1 cellular context compared by ENCODE assay signal in genomic region chr6:75632247-75632646, GRCh38.
A peak's percentile ranks its signal among the peaks of the same experiment; 100 is the strongest.
TF ChIP-seq lines count a peak whose summit lies in the region.

No MANE protein-coding gene starts in this region.

TF ChIP-seq in K562, 482 proteins besides CTCF, POLR2A, EP300 and RAD21:
- no peak for TF ChIP-seq ZNF518B (CRISPR knock-in tag; IDR thresholded peaks at IDR 0.05)
- no peak for TF ChIP-seq ZNF140 (CRISPR knock-in tag; IDR thresholded peaks at IDR 0.05)
- TF ChIP-seq ZNF41 (CRISPR knock-in tag; conservative IDR thresholded peaks at IDR 0.05), result no peak
- TF ChIP-seq DPF2 (IDR thresholded peaks at IDR 0.05), result 0 out of 2 replicates have a peak, but pooled peaks have one; percentile 13
- TF ChIP-seq CEBPG (CRISPR knock-in tag; IDR thresholded peaks at IDR 0.05), result peak; percentile 23; the same call in 1 of the 2 replicates
- peak; percentile 11 to 65; a peak in 2 of 4 replicates for TF ChIP-seq CEBPG (tag; conservative IDR thresholded peaks at IDR 0.05 in 1 of 2, IDR thresholded peaks at IDR 0.05 in 1 of 2)
- TF ChIP-seq ATF7 (IDR thresholded peaks at IDR 0.05), result peak; percentile 68
- peak; percentile 77 for TF ChIP-seq MEIS2 (IDR thresholded peaks at IDR 0.05; ENCODE audit: partially characterized antibody)
- TF ChIP-seq FOXJ2 (tag; IDR thresholded peaks at IDR 0.05), result peak; percentile 51; the same call in 1 of the 2 replicates
- peak; percentile 72 for TF ChIP-seq PKNOX1 (IDR thresholded peaks at IDR 0.05)
- TF ChIP-seq GTF2A2 (tag; IDR thresholded peaks at IDR 0.05), result no peak
- no peak for TF ChIP-seq KDM2B (CRISPR knock-in tag; IDR thresholded peaks at IDR 0.05)
- TF ChIP-seq ELF1 (tag; IDR thresholded peaks at IDR 0.05), result no peak
- TF ChIP-seq CHD2 (IDR thresholded peaks at IDR 0.05; ENCODE audit: low read depth, low read length), result no peak
- no peak for TF ChIP-seq TRIM24 (IDR thresholded peaks at IDR 0.05)
- no peak for TF ChIP-seq E2F1 (CRISPR knock-in tag; IDR thresholded peaks at IDR 0.05)
- TF ChIP-seq FUS (optimal IDR thresholded peaks at IDR 0.05; ENCODE audit: low read depth, low read length), result no peak
- no peak for TF ChIP-seq MAZ (CRISPR knock-in tag; conservative IDR thresholded peaks at IDR 0.05 in 1 of 2, IDR thresholded peaks at IDR 0.05 in 1 of 2)
- peak; percentile 19; the same call in 1 of the 2 replicates for TF ChIP-seq ZNF592 (IDR thresholded peaks at IDR 0.05)
- no peak for TF ChIP-seq PBX2 (CRISPR knock-in tag; IDR thresholded peaks at IDR 0.05; ENCODE audit: low read depth)
- 0 out of 2 replicates have a peak, but pooled peaks have one; percentile 20 for TF ChIP-seq PBX2 (tag; conservative IDR thresholded peaks at IDR 0.05; ENCODE audit: low read depth)
- no peak for TF ChIP-seq TOE1 (IDR thresholded peaks at IDR 0.05; ENCODE audit: borderline replicate concordance)
- TF ChIP-seq TOE1 (CRISPR knock-in tag; IDR thresholded peaks at IDR 0.05; ENCODE audit: borderline replicate concordance, low read depth), result no peak
- 0 out of 2 replicates have a peak, but pooled peaks have one; percentile 20 for TF ChIP-seq HMBOX1 (IDR thresholded peaks at IDR 0.05)
- TF ChIP-seq JUND (IDR thresholded peaks at IDR 0.05; ENCODE audit: borderline replicate concordance, low read depth, low read length), result no peak
- peak; percentile 38; the same call in 1 of the 3 replicates for TF ChIP-seq JUND (tag; IDR thresholded peaks at IDR 0.05; ENCODE audit: borderline replicate concordance, low read depth, low read length)
- no peak for TF ChIP-seq MLLT1 (IDR thresholded peaks at IDR 0.05)
- TF ChIP-seq CBFB (CRISPR knock-in tag; IDR thresholded peaks at IDR 0.05), result no peak
- peak; percentile 86 for TF ChIP-seq ATF3 (IDR thresholded peaks at IDR 0.05)
- no peak for TF ChIP-seq ATF3 (CRISPR knock-in tag; conservative IDR thresholded peaks at IDR 0.05)
